In genomic region chr20:36391955-36392354, GRCh38 we compare ENCODE assay signal across 17 cellular contexts.
"Had no signal": no experiment of that assay in that cellular context is flagged by ENCODE, and none has a peak within 500 bp of the region (broad histone marks: within the 10 kb centered on the region; RNA-seq: fewer than 3 reads in every experiment).

No MANE protein-coding gene starts in this region.

- H3K4me1 ChIP-seq: colonic mucosa, thyroid gland, vagina had no signal

- H3K9me3 ChIP-seq: colonic mucosa, mucosa of descending colon, thyroid gland, vagina had no signal

- H3K27ac ChIP-seq: colonic mucosa, hepatocyte, thyroid gland, vagina had no signal

- H3K36me3 ChIP-seq: colonic mucosa, thyroid gland, vagina had no signal

- H3K4me1 Mint-ChIP-seq: natural killer cell had no signal

- H3K27ac Mint-ChIP-seq: natural killer cell, progenitor cell of endocrine pancreas, type B pancreatic cell had no signal

- H3K79me2 ChIP-seq: hepatocyte had no signal

- ATAC-seq: left colon, left ventricle myocardium superior, mucosa of descending colon, natural killer cell, right cardiac atrium had no signal

- H3K4me3 ChIP-seq: colonic mucosa, hepatocyte, mucosa of descending colon, smooth muscle cell, thyroid gland, vagina had no signal

- H2AFZ ChIP-seq: hepatocyte had no signal

- DNase-seq: colonic mucosa; effector CD4-positive, alpha-beta T cell; foreskin melanocyte; left colon; left ventricle myocardium superior; mucosa of descending colon; natural killer cell; right cardiac atrium; stimulated activated CD4-positive, alpha-beta T cell treated with anti-CD3 and anti-CD28 coated beads, Interleukin-2, amount 100 ng/mL, for 48 hours; stimulated activated naive CD4-positive, alpha-beta T cell treated with Interleukin-2 at 50 U/mL for 16 hours; thyroid gland had no signal

- H3K9me3 Mint-ChIP-seq: type B pancreatic cell had no signal

- H3K4me3 Mint-ChIP-seq: natural killer cell, neural crest cell, type B pancreatic cell had no signal

- H3K4me2 ChIP-seq: hepatocyte, smooth muscle cell had no signal

- H3K36me3 Mint-ChIP-seq: natural killer cell, type B pancreatic cell had no signal

- H3K27me3 ChIP-seq: colonic mucosa, thyroid gland, vagina had no signal
